In genomic region chr5:175331173-175332036, GRCh38 we compare ENCODE assay signal across 6 cellular contexts.
DNase-seq lines count a peak whose midpoint lies in the region; ATAC-seq, FAIRE-seq and TF ChIP-seq lines count a peak whose summit lies in the region.
"Not testable (repeated sequence)": the region's sequence is repeated elsewhere in the genome, so short reads cannot be mapped to it uniquely, and the experiment has no call there.

No MANE protein-coding gene starts in this region.

- H3K27ac ChIP-seq in mesendoderm (ENCODE audit: low read depth, low read length): not testable (repeated sequence)

- H3K79me1 ChIP-seq in mesendoderm (ENCODE audit: low read length): not testable (repeated sequence)

- POLR2A ChIA-PET in activated CD8-positive, alpha-beta T cell treated with anti-CD3 and anti-CD28 coated beads for 36 hours (lab: Charles Lee): not testable (repeated sequence)

- not testable (repeated sequence) for H3K27ac Mint-ChIP-seq in activated CD8-positive, alpha-beta T cell treated with anti-CD3 and anti-CD28 coated beads for 36 hours

- not testable (repeated sequence) for H4K5ac ChIP-seq in mesendoderm (ENCODE audit: low read length)

- peak; percentile 43 for FAIRE-seq in bronchial epithelial cell (lab: Jason Lieb, UNC)
- FAIRE-seq in urothelium cell line (lab: Jason Lieb, UNC): peak; percentile 83

- not testable (repeated sequence) for H3K36me3 ChIP-seq in bronchial epithelial cell (ENCODE audit: control insufficient read depth, insufficient read depth, low read length); mesendoderm (ENCODE audit: control insufficient read depth, insufficient read depth, low read length)

- H2BK5ac ChIP-seq in mesendoderm (ENCODE audit: low read length): not testable (repeated sequence)

- H3K9me3 Mint-ChIP-seq in activated CD8-positive, alpha-beta T cell treated with anti-CD3 and anti-CD28 coated beads for 36 hours: not testable (repeated sequence)

- H3K23ac ChIP-seq in mesendoderm (ENCODE audit: low read length): not testable (repeated sequence)

- peak; percentile 48 for DNase-seq in Daoy (ENCODE audit: low read depth)
- peak; percentile 25 for DNase-seq in M059J (ENCODE audit: low read depth)
- DNase-seq in activated CD8-positive, alpha-beta T cell treated with anti-CD3 and anti-CD28 coated beads for 36 hours: peak; percentile 3
- not testable (repeated sequence) for DNase-seq in bronchial epithelial cell (ENCODE audit: low read depth); urothelium cell line (ENCODE audit: low spot score)
- DNase-seq in mesendoderm: peak; percentile 40

- not testable (repeated sequence) for TF ChIP-seq CTCF in activated CD8-positive, alpha-beta T cell treated with anti-CD3 and anti-CD28 coated beads for 36 hours (IDR thresholded peaks at IDR 0.05); bronchial epithelial cell (IDR thresholded peaks at IDR 0.05; ENCODE audit: insufficient read depth, low read length, severe bottlenecking)

- not testable (repeated sequence) for H2BK120ac ChIP-seq in mesendoderm (ENCODE audit: low read depth, low read length)

- not testable (repeated sequence) for H3K4me1 ChIP-seq in mesendoderm (ENCODE audit: control insufficient read depth, low read depth, low read length)

- H2BK15ac ChIP-seq in mesendoderm (replicated peaks; ENCODE audit: low read depth): not testable (repeated sequence)

- H3K4me3 Mint-ChIP-seq in activated CD8-positive, alpha-beta T cell treated with anti-CD3 and anti-CD28 coated beads for 36 hours: not testable (repeated sequence)

- H3K4me2 ChIP-seq in mesendoderm (ENCODE audit: low read length): not testable (repeated sequence)

- not testable (repeated sequence) for H3K18ac ChIP-seq in mesendoderm (ENCODE audit: low read length)

- not testable (repeated sequence) for H3K56ac ChIP-seq in mesendoderm (ENCODE audit: low read length)

- not testable (repeated sequence) for H2AK5ac ChIP-seq in mesendoderm (ENCODE audit: low read length)

- CTCF ChIA-PET in activated CD8-positive, alpha-beta T cell treated with anti-CD3 and anti-CD28 coated beads for 36 hours (lab: Charles Lee): not testable (repeated sequence)

- not testable (repeated sequence) for H3K4me1 Mint-ChIP-seq in activated CD8-positive, alpha-beta T cell treated with anti-CD3 and anti-CD28 coated beads for 36 hours (ENCODE audit: low read depth)

- not testable (repeated sequence) for H3K9ac ChIP-seq in mesendoderm (ENCODE audit: low read length)

- H4K8ac ChIP-seq in mesendoderm (ENCODE audit: low read depth, low read length): not testable (repeated sequence)

- not testable (repeated sequence) for H3K4me3 ChIP-seq in bronchial epithelial cell (ENCODE audit: low read depth, low read length); mesendoderm (ENCODE audit: low read length)

- intact Hi-C loops in activated CD8-positive, alpha-beta T cell treated with anti-CD3 and anti-CD28 coated beads for 36 hours (cut with micrococcal nuclease): not testable (repeated sequence)

- not testable (repeated sequence) for H3K36me3 Mint-ChIP-seq in activated CD8-positive, alpha-beta T cell treated with anti-CD3 and anti-CD28 coated beads for 36 hours (ENCODE audit: low read depth)

- no CpG with 5 or more reads among the region's 14 CpGs for WGBS in mesendoderm (ENCODE audit: extremely low coverage, insufficient coverage, low lambda C conversion rate)

- not testable (repeated sequence) for H3K27me3 ChIP-seq in bronchial epithelial cell (ENCODE audit: control insufficient read depth, insufficient read depth, low read length); mesendoderm (ENCODE audit: insufficient read depth, low read length, poor library complexity)

- not testable (repeated sequence) for H3K4ac ChIP-seq in mesendoderm (ENCODE audit: low read depth, low read length)

- H3K27me3 Mint-ChIP-seq in activated CD8-positive, alpha-beta T cell treated with anti-CD3 and anti-CD28 coated beads for 36 hours: not testable (repeated sequence)

- not testable (repeated sequence) for H3K79me2 ChIP-seq in mesendoderm (ENCODE audit: control insufficient read depth, insufficient read depth, low read length)

- ATAC-seq in activated CD8-positive, alpha-beta T cell treated with anti-CD3 and anti-CD28 coated beads for 36 hours: not testable (repeated sequence)
